ENCODE assay signal across 32 cellular contexts in genomic region chr10:108374991-108375390, GRCh38.
"Had no signal": no experiment of that assay in that cellular context is flagged by ENCODE, and none has a peak within 500 bp of the region (broad histone marks: within the 10 kb centered on the region; RNA-seq: fewer than 3 reads in every experiment).

No MANE protein-coding gene starts in this region.

- H3K4me1 Mint-ChIP-seq: activated B cell treated with CpG ODN at 0.5 μM for 24 hours; activated CD4-positive, alpha-beta T cell treated with anti-CD3 and anti-CD28 coated beads, Interleukin-2, amount 10 ng/mL, durations not matched to agents 24 days and 14 days; activated naive CD4-positive, alpha-beta T cell treated with anti-CD3 and anti-CD28 coated beads, Interleukin-2, amount 10 ng/mL, durations not matched to agents 7 days and 5 days; activated naive CD4-positive, alpha-beta T cell treated with anti-CD3 and anti-CD28 coated beads, Interleukin-2, amount 50 U/mL, for 24 hours; activated naive CD8-positive, alpha-beta T cell treated with anti-CD3 and anti-CD28 coated beads, Interleukin-2, amount 10 ng/mL, durations not matched to agents 7 days and 5 days; activated naive CD8-positive, alpha-beta T cell treated with anti-CD3 and anti-CD28 coated beads, Interleukin-2, amount 50 U/mL, for 24 hours; brain had no signal

- H3K9me3 Mint-ChIP-seq: activated B cell treated with CpG ODN at 0.5 μM for 24 hours had no signal

- H3K27ac Mint-ChIP-seq: activated B cell treated with CpG ODN at 0.5 μM for 24 hours; activated CD4-positive, alpha-beta memory T cell treated with anti-CD3 and anti-CD28 coated beads for 36 hours; activated CD4-positive, alpha-beta T cell treated with anti-CD3 and anti-CD28 coated beads, Interleukin-2, amount 10 ng/mL, durations not matched to agents 24 days and 14 days; activated CD8-positive, alpha-beta T cell treated with anti-CD3 and anti-CD28 coated beads for 36 hours; activated naive CD4-positive, alpha-beta T cell treated with anti-CD3 and anti-CD28 coated beads, Interleukin-2, amount 10 ng/mL, durations not matched to agents 7 days and 5 days; activated naive CD4-positive, alpha-beta T cell treated with anti-CD3 and anti-CD28 coated beads, Interleukin-2, amount 50 U/mL, for 24 hours; activated naive CD8-positive, alpha-beta T cell; activated naive CD8-positive, alpha-beta T cell treated with anti-CD3 and anti-CD28 coated beads, Interleukin-2, amount 10 ng/mL, durations not matched to agents 7 days and 5 days; activated naive CD8-positive, alpha-beta T cell treated with anti-CD3 and anti-CD28 coated beads, Interleukin-2, amount 50 U/mL, for 24 hours; activated T-cell treated with anti-CD3 and anti-CD28 coated beads, Interleukin-2, amount 50 U/mL, for 24 hours; activated T-helper 2 cell treated with anti-CD3 and anti-CD28 coated beads, Interferon-gamma antibody, Interleukin-2, Interleukin-4, amounts not matched to agents 10 μg/mL and 5 μg/mL and 100 μg/mL, durations not matched to agents 14 hours and 24 hours and 36 hours; brain; T-helper 1 cell treated with Interleukin-12 subunit alpha and Interleukin-12 subunit beta and Interleukin-4 antibody, amounts not matched to agents 30 μg/mL and 1 μg/mL, for 36 hours; T-helper 2 cell treated with Interferon-gamma antibody and Interleukin-4, amounts not matched to agents 5 μg/mL and 100 μg/mL, for 36 hours had no signal

- H3K36me3 Mint-ChIP-seq: activated CD4-positive, alpha-beta memory T cell treated with anti-CD3 and anti-CD28 coated beads for 36 hours; activated naive CD4-positive, alpha-beta T cell treated with anti-CD3 and anti-CD28 coated beads, Interleukin-2, amount 10 ng/mL, durations not matched to agents 7 days and 5 days; activated naive CD4-positive, alpha-beta T cell treated with anti-CD3 and anti-CD28 coated beads, Interleukin-2, amount 50 U/mL, for 24 hours; activated naive CD8-positive, alpha-beta T cell; activated naive CD8-positive, alpha-beta T cell treated with anti-CD3 and anti-CD28 coated beads, Interleukin-2, amount 10 ng/mL, durations not matched to agents 7 days and 5 days; brain had no signal

- DNase-seq: activated B cell treated with CpG ODN at 0.5 μM for 24 hours; activated CD4-positive, alpha-beta memory T cell treated with anti-CD3 and anti-CD28 coated beads for 36 hours; activated CD4-positive, alpha-beta T cell treated with anti-CD3 and anti-CD28 coated beads for 4 hours; activated CD4-positive, alpha-beta T cell treated with anti-CD3 and anti-CD28 coated beads, Interleukin-2, amount 10 ng/mL, durations not matched to agents 24 days and 14 days; activated CD4-positive, alpha-beta T cell treated with anti-CD3 and anti-CD28 coated beads, Interleukin-2, amount 50 U/mL, for 1 hour; activated CD4-positive, alpha-beta T cell treated with anti-CD3 and anti-CD28 coated beads, Interleukin-2, amount 50 U/mL, for 4 hours; activated CD4-positive, CD25-positive, alpha-beta regulatory T cell treated with anti-CD3 and anti-CD28 coated beads, Interleukin-2, amount 50 U/mL, for 72 hours; activated CD8-positive, alpha-beta memory T cell treated with anti-CD3 and anti-CD28 coated beads, Interleukin-2, amount 50 U/mL, for 4 hours; activated CD8-positive, alpha-beta T cell treated with anti-CD3 and anti-CD28 coated beads for 36 hours; activated effector memory CD4-positive, alpha-beta T cell treated with Interleukin-2 at 50 U/mL for 16 hours; activated gamma-delta T cell; activated naive CD4-positive, alpha-beta T cell treated with anti-CD3 and anti-CD28 coated beads, Interleukin-2, amount 10 ng/mL, durations not matched to agents 7 days and 5 days; activated naive CD4-positive, alpha-beta T cell treated with Interleukin-2 at 50 U/mL for 16 hours; activated naive CD8-positive, alpha-beta T cell treated with anti-CD3 and anti-CD28 coated beads, Interleukin-2, amount 10 ng/mL, durations not matched to agents 7 days and 5 days; activated naive CD8-positive, alpha-beta T cell treated with anti-CD3 and anti-CD28 coated beads, Interleukin-2, amount 50 U/mL, for 24 hours; activated T-cell treated with anti-CD3 and anti-CD28 coated beads for 4 hours; activated T-cell treated with anti-CD3 and anti-CD28 coated beads, Interleukin-2, amount 50 U/mL, for 24 hours; activated T-cell treated with anti-CD3 and anti-CD28 coated beads, Interleukin-2, amount 50 U/mL, for 48 hours; amniotic stem cell; aorta; central memory CD4-positive, alpha-beta T cell; T-helper 1 cell; T-helper 2 cell; T-helper 9 cell had no signal

- H3K4me3 Mint-ChIP-seq: activated B cell treated with CpG ODN at 0.5 μM for 24 hours; activated CD4-positive, alpha-beta memory T cell treated with anti-CD3 and anti-CD28 coated beads for 36 hours; activated CD4-positive, alpha-beta T cell treated with anti-CD3 and anti-CD28 coated beads, Interleukin-2, amount 10 ng/mL, durations not matched to agents 24 days and 14 days; activated CD8-positive, alpha-beta T cell treated with anti-CD3 and anti-CD28 coated beads for 36 hours; activated naive CD4-positive, alpha-beta T cell treated with anti-CD3 and anti-CD28 coated beads, Interleukin-2, amount 10 ng/mL, durations not matched to agents 7 days and 5 days; activated naive CD4-positive, alpha-beta T cell treated with anti-CD3 and anti-CD28 coated beads, Interleukin-2, amount 50 U/mL, for 24 hours; activated naive CD8-positive, alpha-beta T cell; activated naive CD8-positive, alpha-beta T cell treated with anti-CD3 and anti-CD28 coated beads, Interleukin-2, amount 10 ng/mL, durations not matched to agents 7 days and 5 days; activated naive CD8-positive, alpha-beta T cell treated with anti-CD3 and anti-CD28 coated beads, Interleukin-2, amount 50 U/mL, for 24 hours; activated T-cell treated with anti-CD3 and anti-CD28 coated beads, Interleukin-2, amount 50 U/mL, for 24 hours; brain; T-helper 1 cell treated with Interleukin-12 subunit alpha and Interleukin-12 subunit beta and Interleukin-4 antibody, amounts not matched to agents 30 μg/mL and 1 μg/mL, for 36 hours; T-helper 2 cell treated with Interferon-gamma antibody and Interleukin-4, amounts not matched to agents 5 μg/mL and 100 μg/mL, for 36 hours had no signal

- H3K27me3 Mint-ChIP-seq: activated B cell treated with CpG ODN at 0.5 μM for 24 hours; activated CD4-positive, alpha-beta memory T cell treated with anti-CD3 and anti-CD28 coated beads for 36 hours; activated CD4-positive, alpha-beta T cell treated with anti-CD3 and anti-CD28 coated beads, Interleukin-2, amount 10 ng/mL, durations not matched to agents 24 days and 14 days; activated CD8-positive, alpha-beta T cell treated with anti-CD3 and anti-CD28 coated beads for 36 hours; activated naive CD4-positive, alpha-beta T cell treated with anti-CD3 and anti-CD28 coated beads, Interleukin-2, amount 10 ng/mL, durations not matched to agents 7 days and 5 days; activated naive CD4-positive, alpha-beta T cell treated with anti-CD3 and anti-CD28 coated beads, Interleukin-2, amount 50 U/mL, for 24 hours; activated naive CD8-positive, alpha-beta T cell; activated naive CD8-positive, alpha-beta T cell treated with anti-CD3 and anti-CD28 coated beads, Interleukin-2, amount 10 ng/mL, durations not matched to agents 7 days and 5 days; activated naive CD8-positive, alpha-beta T cell treated with anti-CD3 and anti-CD28 coated beads, Interleukin-2, amount 50 U/mL, for 24 hours; activated T-cell treated with anti-CD3 and anti-CD28 coated beads, Interleukin-2, amount 50 U/mL, for 24 hours had no signal

- ATAC-seq: activated CD8-positive, alpha-beta T cell treated with anti-CD3 and anti-CD28 coated beads for 36 hours; activated naive CD8-positive, alpha-beta T cell treated with anti-CD3 and anti-CD28 coated beads, Interleukin-2, amount 50 U/mL, for 24 hours had no signal

- H3K27ac ChIP-seq: VCaP had no signal

- FAIRE-seq: TTC549 had no signal
